24 cellular contexts compared by ENCODE assay signal in genomic region chr4:65597697-65598096, GRCh38.
"Had no signal": no experiment of that assay in that cellular context is flagged by ENCODE, and none has a peak within 500 bp of the region (broad histone marks: within the 10 kb centered on the region; RNA-seq: fewer than 3 reads in every experiment).

No MANE protein-coding gene starts in this region.

- H3K4me3 ChIP-seq: hepatocyte, left ventricle myocardium inferior, lung, pancreas, prostate gland, skin epidermis, tibial nerve, uterus had no signal

- H3K27ac ChIP-seq: hepatocyte, left ventricle myocardium inferior, pancreas, prostate gland, skin epidermis, tibial nerve, uterus had no signal

- H3K9me3 ChIP-seq: left ventricle myocardium inferior, pancreas, prostate gland, tibial nerve, uterus had no signal

- ATAC-seq: natural killer cell; pancreas; right cardiac atrium; sciatic nerve; stimulated activated effector memory CD8-positive, alpha-beta T cell treated with anti-CD3 and anti-CD28 coated beads, Interleukin-12 subunit alpha, Interleukin-12 subunit beta, amount 100 ng/mL, for 72 hours; stimulated activated naive CD8-positive, alpha-beta T cell treated with anti-CD3 and anti-CD28 coated beads, Interleukin-15, amount 100 ng/mL, for 72 hours had no signal

- H3K27me3 ChIP-seq: hepatocyte, pancreas, tibial nerve had no signal

- DNase-seq: islet precursor cell; left ventricle myocardium inferior; mesendoderm; naive B cell; natural killer cell; nephron progenitor cell; pancreas; posterior cingulate gyrus; retina; right cardiac atrium; stimulated activated CD4-positive, alpha-beta T cell treated with anti-CD3 and anti-CD28 coated beads, Interleukin-12 subunit alpha, Interleukin-12 subunit beta, amount 100 ng/mL, for 4 hours; stimulated activated CD4-positive, alpha-beta T cell treated with anti-CD3 and anti-CD28 coated beads, Interleukin-15, amount 100 ng/mL, for 24 hours; stimulated activated CD4-positive, alpha-beta T cell treated with anti-CD3 and anti-CD28 coated beads, Interleukin-4, amount 100 ng/mL, for 24 hours; stimulated activated naive CD4-positive, alpha-beta T cell treated with Interleukin-2 at 50 U/mL for 16 hours; stimulated activated naive CD8-positive, alpha-beta T cell treated with anti-CD3 and anti-CD28 coated beads, Interleukin-15, amount 100 ng/mL, for 72 hours; substantia nigra; uterus had no signal

- H2AFZ ChIP-seq: hepatocyte had no signal

- H3K79me2 ChIP-seq: hepatocyte had no signal

- H3K36me3 ChIP-seq: left ventricle myocardium inferior, pancreas, prostate gland, tibial nerve, uterus had no signal

- H3K4me2 ChIP-seq: hepatocyte had no signal

- H3K4me1 ChIP-seq: left ventricle myocardium inferior, pancreas, prostate gland, tibial nerve, uterus had no signal
